In the genomic region with DNA sequence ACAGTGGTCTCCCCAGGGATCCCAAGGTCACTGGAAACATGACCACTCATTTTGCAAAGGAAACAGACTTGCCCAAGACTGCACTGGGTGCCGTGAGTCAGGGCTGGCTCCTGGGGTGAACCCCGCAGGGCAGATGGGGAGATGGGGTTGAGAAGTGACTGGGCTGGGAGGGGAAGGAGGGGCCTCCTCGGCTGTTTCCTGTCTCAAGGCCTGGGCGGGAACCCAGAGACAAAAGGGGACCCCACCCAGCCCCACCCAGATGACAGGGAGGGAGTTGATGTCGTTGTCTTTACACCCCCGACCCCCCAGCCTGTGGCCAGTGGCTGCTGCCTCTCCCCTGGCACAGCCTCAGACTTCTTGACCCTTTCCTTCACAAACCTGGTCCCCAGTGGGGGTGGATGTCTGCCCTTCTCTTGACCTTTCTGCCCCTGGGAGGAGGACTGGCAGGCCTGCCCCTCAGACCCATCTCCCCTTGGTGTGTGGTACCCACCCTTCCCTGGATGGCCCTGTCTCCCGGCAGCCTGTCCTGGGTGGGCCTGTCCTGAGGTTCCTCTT, we compare ENCODE assay signal across 9 cellular contexts. TPM values are rescaled to one million over a fixed set of nuclear protein-coding genes. Genes with fewer than 3 reads are reported as not detected.
A peak's percentile ranks its signal among the peaks of the same experiment; 100 is the strongest.
DNase-seq lines count a peak whose midpoint lies in the region; ATAC-seq and TF ChIP-seq lines count a peak whose summit lies in the region.
"Had no signal": no experiment of that assay in that cellular context is flagged by ENCODE, and none has a peak within 500 bp of the region (broad histone marks: within the 10 kb centered on the region; RNA-seq: fewer than 3 reads in every experiment).

No MANE protein-coding gene starts in this region.

- in situ Hi-C loops in G401 (cut with HindIII; ENCODE audit: low sequenced_read_pairs) = no loop called here

- H3K27me3 Mint-ChIP-seq in naive B cell (no peaks in the 10 kb centered on the region), HFFc6 (ENCODE audit: insufficient read depth) (no peaks in the 10 kb centered on the region; the same call in 1 of the 2 replicates)

- H3K4me3 Mint-ChIP-seq in naive B cell (peak overlapping the region; percentile 96 to 99 (median 98)), HFFc6 (no peak overlapping the region)

- intact Hi-C loops in left cardiac atrium (cut with DNase I) (no loop called here), left ventricle myocardium superior (cut with micrococcal nuclease) (no loop called here)

- H3K9me3 Mint-ChIP-seq in naive B cell (no peaks in the 10 kb centered on the region), HFFc6 (no peaks in the 10 kb centered on the region)

- H3K4me1 Mint-ChIP-seq in naive B cell (peaks cover 54 to 68% (median 66%) of the 10 kb centered on the region in 3 donors), HFFc6 (ENCODE audit: low read depth) (peaks cover 21% of the 10 kb centered on the region)

- peak overlapping the region; percentile 94 to 99 (median 98) for H3K27ac Mint-ChIP-seq in naive B cell
- no peak overlapping the region for H3K27ac Mint-ChIP-seq in HFFc6

- ATAC-seq in left cardiac atrium = peak in 1 of 2 donors; percentile 6
- no peak for ATAC-seq in left ventricle myocardium superior
- peak; percentile 28 to 42 for ATAC-seq in naive B cell (ENCODE audit: low read depth in 2 of 2)
- ATAC-seq in GM18867 (IDR thresholded peaks at IDR 0.05; ENCODE audit: unreplicated experiment) = no peak

- TF ChIP-seq CTCF in HFFc6 (IDR thresholded peaks at IDR 0.05) = no peak

- H3K36me3 Mint-ChIP-seq in naive B cell = no peaks in the 10 kb centered on the region
- H3K36me3 Mint-ChIP-seq in HFFc6 (ENCODE audit: low read depth) = peaks cover 2% of the 10 kb centered on the region; the same call in 1 of the 2 replicates

- DNase-seq in left cardiac atrium = peak; percentile 53
- DNase-seq in left ventricle myocardium superior = no peak
- peak; percentile 90 for DNase-seq in activated CD8-positive, alpha-beta memory T cell treated with anti-CD3 and anti-CD28 coated beads, Interleukin-2, amount 50 U/mL, for 48 hours
- peak; percentile 56 for DNase-seq in naive B cell
- DNase-seq in NCI-H446 (lab: John Stamatoyannopoulos, UW) = no peak
- no peak for DNase-seq in G401 (ENCODE audit: low spot score)
- no peak for DNase-seq in HFFc6
- DNase-seq: ACHN had no signal

RNA-seq across cellular contexts. Expression of a gene that starts 1.4 kb away (rescaled TPM):
- total RNA-seq in left cardiac atrium (1 to 10 TPM; 3.1 to 3.5 TPM), left ventricle myocardium superior (1.3 TPM)
- 100 to 1,000 TPM in 3 of 6 donors, 10 to 100 TPM in 3; 83.1 to 151 (median 99.6) TPM for polyA plus RNA-seq in naive B cell (ENCODE audit: low read depth in 6 of 6)
- total RNA-seq in G401 (2014; rRNA removed; shearing (Covaris generic)) = 0.37 and 0.98 TPM in 2 replicates
- not detected for total RNA-seq in HFFc6 (2021; fragmentation: NEBNext Ultra II Directional; extraction: Animal tissue kit (Norgen Biotek cat#: 25700))

RNA-seq across cellular contexts. Expression of a gene that starts 22.6 kb away (rescaled TPM):
- total RNA-seq in left cardiac atrium (10 to 100 TPM; 33.5 to 36.5 TPM), left ventricle myocardium superior (36.7 TPM)
- polyA plus RNA-seq in naive B cell (ENCODE audit: low read depth in 6 of 6) = 100 to 1,000 TPM in 2 of 6 donors, 10 to 100 TPM in 4; 69.3 to 136 (median 77.3) TPM
- 30.2 and 34.2 TPM in 2 replicates for total RNA-seq in G401 (2014; rRNA removed; shearing (Covaris generic))
- 10 to 100 TPM; 50.3 to 57.4 (median 52.7) TPM for total RNA-seq in HFFc6 (2021; fragmentation: NEBNext Ultra II Directional; extraction: Animal tissue kit (Norgen Biotek cat#: 25700))

Comparison
In these comparisons a context has a peak if more than half of its experiments do, and no peak if none do; other contexts are left out.
1. DNase-seq: peak in left cardiac atrium (single experiment), activated CD8-positive, alpha-beta memory T cell treated with anti-CD3 and anti-CD28 coated beads, Interleukin-2, amount 50 U/mL, for 48 hours (single experiment) and naive B cell (single experiment); none in left ventricle myocardium superior (single experiment), NCI-H446 (0 of 2), G401 (single experiment) and HFFc6 (single experiment).
2. ATAC-seq: peak in naive B cell (2 of 2); none in left ventricle myocardium superior (single experiment) and GM18867 (single experiment).